Comparison of ENCODE assay signal across 9 cellular contexts in genomic region chr9:132644251-132644650, GRCh38. TPM values are rescaled to one million over a fixed set of nuclear protein-coding genes. Genes with fewer than 3 reads are reported as not detected.
A peak's percentile ranks its signal among the peaks of the same experiment; 100 is the strongest.
DNase-seq lines count a peak whose midpoint lies in the region; ATAC-seq and TF ChIP-seq lines count a peak whose summit lies in the region.
"Had no signal": no experiment of that assay in that cellular context is flagged by ENCODE, and none has a peak within 500 bp of the region (broad histone marks: within the 10 kb centered on the region; RNA-seq: fewer than 3 reads in every experiment).

No MANE protein-coding gene starts in this region.

- no peak for DNase-seq in CD8-positive, alpha-beta T cell
- DNase-seq in GM20000 (ENCODE audit: low spot score), result no peak
- DNase-seq in fibroblast of the aortic adventitia (ENCODE audit: low read depth), result no peak
- no peak for DNase-seq in AG08395 (ENCODE audit: low spot score)
- DNase-seq in CD8-positive, alpha-beta memory T cell, result no peak
- DNase-seq: gastrocnemius medialis had no signal

- H4K20me1 ChIP-seq in OCI-LY3 (ENCODE audit: insufficient read depth, low read length), result no peaks in the 10 kb centered on the region

- H3K9me3 ChIP-seq in CD8-positive, alpha-beta T cell (ENCODE audit: low read length), result no peaks in the 10 kb centered on the region
- H3K9me3 ChIP-seq in OCI-LY3 (ENCODE audit: insufficient read depth, low read length), result no peaks in the 10 kb centered on the region
- H3K9me3 ChIP-seq in CD8-positive, alpha-beta memory T cell (ENCODE audit: low read length), result no peaks in the 10 kb centered on the region
- H3K9me3 ChIP-seq: gastrocnemius medialis had no signal

- peaks cover 8% of the 10 kb centered on the region; the same call in 1 of the 2 replicates for H3K79me2 ChIP-seq in OCI-LY3 (ENCODE audit: low read length)

- no peak overlapping the region for H3K4me2 ChIP-seq in OCI-LY3 (ENCODE audit: low read length)

- peak; percentile 54 for ATAC-seq in CD8-positive, alpha-beta T cell
- ATAC-seq in GM18520 (IDR thresholded peaks at IDR 0.05; ENCODE audit: unreplicated experiment), result no peak
- no peak for ATAC-seq in GM19023 (IDR thresholded peaks at IDR 0.05; ENCODE audit: unreplicated experiment)
- ATAC-seq: gastrocnemius medialis had no signal

- TF ChIP-seq CTCF in CD8-positive, alpha-beta T cell (IDR thresholded peaks at IDR 0.05), result no peak
- TF ChIP-seq CTCF in GM20000 (IDR thresholded peaks at IDR 0.05; ENCODE audit: extremely low read depth, missing control alignments), result peak; percentile 4
- TF ChIP-seq CTCF in OCI-LY3 (IDR thresholded peaks at IDR 0.05; ENCODE audit: low read depth, low read length), result peak; percentile 27
- peak; percentile 7 for TF ChIP-seq CTCF in fibroblast of the aortic adventitia (IDR thresholded peaks at IDR 0.05; ENCODE audit: insufficient read depth, low read length)

- POLR2A ChIA-PET in CD8-positive, alpha-beta T cell (lab: Charles Lee), result interaction anchor here (1.6 kb wide), 1 partner anchor 9 kb away, joined by 4 read pairs; no protein-coding TSS in a partner anchor
- POLR2A ChIA-PET in CD8-positive, alpha-beta memory T cell (lab: Charles Lee), result no interaction called here

- no peak overlapping the region for H3K27ac ChIP-seq in CD8-positive, alpha-beta T cell (ENCODE audit: low read depth, low read length)
- no peak overlapping the region for H3K27ac ChIP-seq in OCI-LY3 (ENCODE audit: low read length)
- no peak overlapping the region for H3K27ac ChIP-seq in CD8-positive, alpha-beta memory T cell (ENCODE audit: low read depth, low read length)
- H3K27ac ChIP-seq: gastrocnemius medialis had no signal

- H2AFZ ChIP-seq in OCI-LY3 (ENCODE audit: low read depth, low read length), result no peak overlapping the region

- H3K9ac ChIP-seq in OCI-LY3 (ENCODE audit: low read length), result no peak overlapping the region

- H3K27me3 ChIP-seq in CD8-positive, alpha-beta T cell (ENCODE audit: insufficient read depth, low read length), result no peaks in the 10 kb centered on the region
- H3K27me3 ChIP-seq in OCI-LY3 (ENCODE audit: low read depth, low read length), result no peaks in the 10 kb centered on the region
- no peaks in the 10 kb centered on the region for H3K27me3 ChIP-seq in CD8-positive, alpha-beta memory T cell (ENCODE audit: insufficient read depth, low read length, poor library complexity, severe bottlenecking)
- H3K27me3 ChIP-seq: gastrocnemius medialis had no signal

- H3K27ac Mint-ChIP-seq in CD8-positive, alpha-beta T cell, result no peak overlapping the region
- H3K27ac Mint-ChIP-seq in CD8-positive, alpha-beta memory T cell, result no peak overlapping the region

- no peak overlapping the region for H3K4me3 Mint-ChIP-seq in CD8-positive, alpha-beta T cell
- no peak overlapping the region for H3K4me3 Mint-ChIP-seq in CD8-positive, alpha-beta memory T cell

- H3K36me3 ChIP-seq in CD8-positive, alpha-beta T cell (ENCODE audit: insufficient read depth, low read length), result peaks cover 55% of the 10 kb centered on the region
- H3K36me3 ChIP-seq in OCI-LY3 (replicated peaks; ENCODE audit: low read depth, low read length), result peaks cover 74% of the 10 kb centered on the region
- H3K36me3 ChIP-seq in CD8-positive, alpha-beta memory T cell (ENCODE audit: insufficient read depth, low read length), result peaks cover 46% of the 10 kb centered on the region

- H3K9me3 Mint-ChIP-seq in CD8-positive, alpha-beta T cell, result no peaks in the 10 kb centered on the region
- no peaks in the 10 kb centered on the region for H3K9me3 Mint-ChIP-seq in CD8-positive, alpha-beta memory T cell

- no peaks in the 10 kb centered on the region for H3K27me3 Mint-ChIP-seq in CD8-positive, alpha-beta T cell (ENCODE audit: low read depth)
- H3K27me3 Mint-ChIP-seq in CD8-positive, alpha-beta memory T cell, result no peaks in the 10 kb centered on the region

- peaks cover 96% of the 10 kb centered on the region for H3K36me3 Mint-ChIP-seq in CD8-positive, alpha-beta T cell
- peaks cover 10 to 97% (median 16%) of the 10 kb centered on the region in 3 donors for H3K36me3 Mint-ChIP-seq in CD8-positive, alpha-beta memory T cell

- CTCF ChIA-PET in CD8-positive, alpha-beta T cell (lab: Charles Lee), result no interaction called here
- CTCF ChIA-PET in CD8-positive, alpha-beta memory T cell (lab: Charles Lee), result interaction anchor here (1.3 kb wide), 1 partner anchor 10 kb away, joined by 3 read pairs; no protein-coding TSS in a partner anchor

- intact Hi-C loops in CD8-positive, alpha-beta T cell (cut with DNase I, micrococcal nuclease), result loop anchor here in 1 of 2 experiments (10.0 kb wide), 1 partner anchor 161 kb away; no protein-coding TSS in a partner anchor

- no peak overlapping the region for H3K4me3 ChIP-seq in CD8-positive, alpha-beta T cell (ENCODE audit: low read depth, low read length)
- H3K4me3 ChIP-seq in OCI-LY3 (ENCODE audit: low read length), result no peak overlapping the region
- no peak overlapping the region for H3K4me3 ChIP-seq in fibroblast of the aortic adventitia (ENCODE audit: low read depth, low read length)
- H3K4me3 ChIP-seq in CD8-positive, alpha-beta memory T cell (ENCODE audit: low read length), result no peak overlapping the region
- H3K4me3 ChIP-seq: gastrocnemius medialis had no signal

- H3K4me1 ChIP-seq in CD8-positive, alpha-beta T cell (ENCODE audit: insufficient read depth, low read length), result no peaks in the 10 kb centered on the region
- no peaks in the 10 kb centered on the region for H3K4me1 ChIP-seq in OCI-LY3 (ENCODE audit: low read length)
- H3K4me1 ChIP-seq in CD8-positive, alpha-beta memory T cell (ENCODE audit: insufficient read depth, low read length), result no peaks in the 10 kb centered on the region
- H3K4me1 ChIP-seq: gastrocnemius medialis had no signal

- no peaks in the 10 kb centered on the region for H3K4me1 Mint-ChIP-seq in CD8-positive, alpha-beta T cell (ENCODE audit: low read depth)
- no peaks in the 10 kb centered on the region for H3K4me1 Mint-ChIP-seq in CD8-positive, alpha-beta memory T cell

RNA-seq across cellular contexts. Expression of gene DDX31, which starts 25.5 kb away (rescaled TPM):
- total RNA-seq in CD8-positive, alpha-beta T cell, result 10 to 100 TPM; 14.1 to 15.6 TPM
- total RNA-seq in fibroblast of the aortic adventitia (ENCODE audit: low replicate concordance), result 4.5 and 13.5 TPM in 2 replicates
- total RNA-seq in CD8-positive, alpha-beta memory T cell, result 10 to 100 TPM; 28.6 to 31.3 TPM
- polyA plus RNA-seq in CD8-positive, alpha-beta memory T cell, result 7.8 TPM

RNA-seq across cellular contexts. Expression of gene GTF3C4, which starts 26.0 kb away (rescaled TPM):
- 10 to 100 TPM; 14.5 to 16.1 TPM for total RNA-seq in CD8-positive, alpha-beta T cell
- total RNA-seq in fibroblast of the aortic adventitia (ENCODE audit: low replicate concordance), result 16.4 and 19.8 TPM in 2 replicates
- 10 to 100 TPM; 21.1 to 23.1 TPM for total RNA-seq in CD8-positive, alpha-beta memory T cell
- 4.3 TPM for polyA plus RNA-seq in CD8-positive, alpha-beta memory T cell
